Comparison of ENCODE assay signal across 9 cellular contexts in the genomic region with DNA sequence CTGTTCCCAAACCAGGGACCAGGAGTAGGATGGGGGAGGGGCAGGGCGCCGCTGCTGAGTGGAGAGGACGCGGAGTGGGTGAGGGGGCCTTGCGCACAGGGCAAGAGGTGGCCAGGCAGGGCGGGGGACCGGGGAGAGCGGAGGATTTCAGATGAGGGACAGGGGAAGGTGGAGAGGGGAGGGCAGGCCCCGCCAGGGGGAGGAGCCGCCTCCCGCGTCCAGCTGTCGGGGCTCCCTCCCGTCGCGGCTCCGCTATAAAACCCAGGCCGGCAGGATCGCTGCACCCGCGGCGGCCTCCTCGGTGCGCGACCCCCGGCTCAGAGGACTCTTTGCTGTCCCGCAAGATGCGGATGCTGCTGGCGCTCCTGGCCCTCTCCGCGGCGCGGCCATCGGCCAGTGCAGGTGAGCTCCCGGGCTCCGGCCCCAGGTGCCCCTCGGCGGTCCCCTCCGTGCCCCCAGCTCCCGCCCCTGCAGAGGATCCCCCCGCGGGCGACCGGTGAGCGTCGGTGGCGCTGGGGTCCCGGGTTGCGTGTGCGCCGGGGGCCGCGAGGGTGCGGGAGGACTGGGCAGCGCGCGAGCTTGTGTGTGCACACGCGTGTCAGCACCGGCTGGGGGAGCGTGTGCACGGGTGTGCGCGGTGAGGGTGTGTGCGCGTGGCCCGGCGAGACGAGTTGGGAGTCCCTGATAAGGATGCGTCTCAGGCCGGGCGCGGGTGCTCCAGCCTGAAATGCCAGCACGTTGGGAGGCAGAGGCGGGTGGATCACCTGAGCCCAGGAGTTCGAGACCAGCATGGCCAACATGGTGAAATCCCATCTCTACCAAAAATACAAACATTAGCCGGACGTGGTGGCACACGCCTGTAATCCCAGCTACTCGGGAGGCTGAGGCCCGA. TPM values are rescaled to one million over a fixed set of nuclear protein-coding genes. Genes with fewer than 3 reads are reported as not detected.
DNase-seq lines count a peak whose midpoint lies in the region; ATAC-seq and TF ChIP-seq lines count a peak whose summit lies in the region.
"Had no signal": no experiment of that assay in that cellular context is flagged by ENCODE, and none has a peak within 500 bp of the region (broad histone marks: within the 10 kb centered on the region; RNA-seq: fewer than 3 reads in every experiment).

A gene (plus strand): TSS at position 283 of the 892 bp plus-strand sequence. CDS start 62 bp downstream, at position 345.

- DNase-seq in Caco-2 (no peak), NCI-H2171 treated with DMSO at 0.1 percent for 48 hours (lab: John Stamatoyannopoulos, UW) (peak; percentile 30), epidermal melanocyte (ENCODE audit: insufficient read length, low spot score) (peak; percentile 14), NCI-H526 treated with DMSO at 0.1 percent for 48 hours (lab: John Stamatoyannopoulos, UW) (no peak), AG08395 (ENCODE audit: low spot score) (no peak)
- no peak for DNase-seq in activated CD4-positive, CD25-positive, alpha-beta regulatory T cell (lab: John Stamatoyannopoulos, UW)
- DNase-seq in activated naive CD4-positive, alpha-beta T cell treated with anti-CD3 and anti-CD28 coated beads, Interleukin-2, amount 50 U/mL, for 72 hours (ENCODE audit: low spot score in 2 of 2) = no peak

- H3K4me3 Mint-ChIP-seq in Caco-2 (ENCODE audit: unreplicated experiment) (peak within 1 kb of the TSS; percentile 51), nephron (peak within 1 kb of the TSS; percentile 43 to 77 (median 62))

- POLR2A ChIA-PET in Caco-2 (lab: Charles Lee) = no interaction called here

- no peak for ATAC-seq in activated naive CD4-positive, alpha-beta T cell treated with anti-CD3 and anti-CD28 coated beads, Interleukin-2, amount 50 U/mL, for 72 hours

- no peak for TF ChIP-seq CTCF in Caco-2 (IDR thresholded peaks at IDR 0.05; ENCODE audit: insufficient read depth in 1 of 2, low read depth in 1 of 2, low read length in 1 of 2, severe bottlenecking in 1 of 2, unreplicated experiment in 1 of 2)
- TF ChIP-seq CTCF in nephron (IDR thresholded peaks at IDR 0.05; ENCODE audit: unreplicated experiment in 3 of 3) = no peak

- CTCF ChIA-PET in Caco-2 (lab: Charles Lee) = interaction anchor here (0.9 kb wide), 1 partner anchor 75 kb away, joined by 4 read pairs; no protein-coding TSS in a partner anchor

- H3K27me3 Mint-ChIP-seq in Caco-2 (ENCODE audit: insufficient read depth, unreplicated experiment) (peaks cover 3% of the 10 kb centered on the region), nephron (ENCODE audit: low read depth) (peaks cover 94% of the 10 kb centered on the region)

- no peaks in the 10 kb centered on the region for H3K9me3 Mint-ChIP-seq in Caco-2 (ENCODE audit: unreplicated experiment)
- no peaks in the 10 kb centered on the region for H3K9me3 Mint-ChIP-seq in nephron
- no peaks in the 10 kb centered on the region for H3K9me3 Mint-ChIP-seq in activated naive CD4-positive, alpha-beta T cell treated with anti-CD3 and anti-CD28 coated beads, Interleukin-2, amount 50 U/mL, for 72 hours

- no TSS peak for BruUV-seq in Caco-2 (replicated peaks; lab: Mats Ljungman, UMichigan)

- no peaks in the 10 kb centered on the region for H3K36me3 ChIP-seq in Caco-2 (ENCODE audit: control insufficient read depth, insufficient read depth, low read length)

- H3K4me1 ChIP-seq in Caco-2 = peaks cover 49% of the 10 kb centered on the region

- intact Hi-C loops in Caco-2 (cut with micrococcal nuclease; ENCODE audit: unreplicated experiment) = loop anchor here (2.0 kb wide), 1 partner anchor 17 kb away; no protein-coding TSS in a partner anchor

- H3K27ac Mint-ChIP-seq in Caco-2 (ENCODE audit: unreplicated experiment) (no peak within 1 kb of the TSS), nephron (peak within 1 kb of the TSS in 1 of 3 experiments; percentile 79)
- no peak within 1 kb of the TSS for H3K27ac Mint-ChIP-seq in activated naive CD4-positive, alpha-beta T cell treated with anti-CD3 and anti-CD28 coated beads, Interleukin-2, amount 50 U/mL, for 72 hours

- H3K4me1 Mint-ChIP-seq in Caco-2 (ENCODE audit: low read depth, unreplicated experiment) (peaks cover 37% of the 10 kb centered on the region), nephron (peaks cover 19% of the 10 kb centered on the region)

- no peaks in the 10 kb centered on the region for H3K9me3 ChIP-seq in Caco-2

- H3K36me3 Mint-ChIP-seq in Caco-2 (ENCODE audit: insufficient read depth, unreplicated experiment) (no peaks in the 10 kb centered on the region), nephron (ENCODE audit: low read depth) (no peaks in the 10 kb centered on the region)
- no peaks in the 10 kb centered on the region for H3K36me3 Mint-ChIP-seq in activated naive CD4-positive, alpha-beta T cell treated with anti-CD3 and anti-CD28 coated beads, Interleukin-2, amount 50 U/mL, for 72 hours

- H3K27me3 ChIP-seq in Caco-2 (replicated peaks; ENCODE audit: control insufficient read depth, insufficient read depth, low read length) = no peaks in the 10 kb centered on the region

- H3K4me3 ChIP-seq in Caco-2 (ENCODE audit: low read depth, low read length) = peak within 1 kb of the TSS; percentile 34

RNA-seq across cellular contexts. Expression of the gene that starts here (rescaled TPM):
- total RNA-seq in Caco-2 (2022) = not detected in 2 replicates
- total RNA-seq in activated naive CD4-positive, alpha-beta T cell treated with anti-CD3 and anti-CD28 coated beads, Interleukin-2, amount 50 U/mL, for 72 hours = not detected
- total RNA-seq: M059J had no signal

Comparison
In these comparisons a context has a peak if more than half of its experiments do, and no peak if none do; other contexts are left out.
1. DNase-seq: peak in NCI-H2171 treated with DMSO at 0.1 percent for 48 hours (single experiment) and epidermal melanocyte (single experiment); none in Caco-2 (0 of 2), NCI-H526 treated with DMSO at 0.1 percent for 48 hours (single experiment), activated CD4-positive, CD25-positive, alpha-beta regulatory T cell (0 of 4), AG08395 (single experiment) and activated naive CD4-positive, alpha-beta T cell treated with anti-CD3 and anti-CD28 coated beads, Interleukin-2, amount 50 U/mL, for 72 hours (0 of 2).